ENCODE assay signal across 23 cellular contexts in genomic region chr7:47301078-47301477, GRCh38.
DNase-seq lines count a peak whose midpoint lies in the region; ATAC-seq and TF ChIP-seq lines count a peak whose summit lies in the region.
"Had no signal": no experiment of that assay in that cellular context is flagged by ENCODE, and none has a peak within 500 bp of the region (broad histone marks: within the 10 kb centered on the region; RNA-seq: fewer than 3 reads in every experiment).

No MANE protein-coding gene starts in this region.

- no peaks in the 10 kb centered on the region for H3K79me2 ChIP-seq in mammary epithelial cell (ENCODE audit: insufficient read depth, low read length)

- H3K4me2 ChIP-seq in mammary epithelial cell (ENCODE audit: insufficient read depth, low read depth, low read length), result no peak overlapping the region

- H4K20me1 ChIP-seq in mammary epithelial cell (ENCODE audit: insufficient read depth, low read length), result no peaks in the 10 kb centered on the region

- no peak overlapping the region for H3K4me3 ChIP-seq in left ventricle myocardium inferior
- H3K4me3 ChIP-seq in heart left ventricle, result no peak overlapping the region
- H3K4me3 ChIP-seq in mammary epithelial cell (replicated peaks in 1 of 3; ENCODE audit: insufficient read depth in 1 of 3, low read depth in 2 of 3, low read length in 3 of 3), result no peak overlapping the region
- no peak overlapping the region for H3K4me3 ChIP-seq in tibial nerve
- H3K4me3 ChIP-seq: esophagus squamous epithelium had no signal

- H3K4me1 ChIP-seq in left ventricle myocardium inferior (peaks cover 50% of the 10 kb centered on the region), heart left ventricle (peaks cover 0 to 33% (median 13%) of the 10 kb centered on the region in 12 donors), mammary epithelial cell (ENCODE audit: insufficient read depth, low read length) (peaks cover 4% of the 10 kb centered on the region), tibial nerve (peaks cover 0 to 98% (median 39%) of the 10 kb centered on the region in 4 donors)
- H3K4me1 ChIP-seq: BE2C, Caco-2 had no signal

- H3K36me3 ChIP-seq in left ventricle myocardium inferior (peaks cover 65% of the 10 kb centered on the region), heart left ventricle (peaks cover 0 to 81% (median 61%) of the 10 kb centered on the region in 9 donors), mammary epithelial cell (ENCODE audit: insufficient read depth, low read length) (no peaks in the 10 kb centered on the region), tibial nerve (peaks cover 0 to 73% (median 0%) of the 10 kb centered on the region in 3 donors)
- H3K36me3 ChIP-seq: BE2C had no signal

- intact Hi-C loops in left ventricle myocardium inferior (cut with micrococcal nuclease), result no loop called here
- intact Hi-C loops in heart left ventricle (cut with DNase I), result loop anchor here in 1 of 10 donors (1.0 kb wide), 1 partner anchor 14 kb away; no protein-coding TSS in a partner anchor
- intact Hi-C loops in mammary epithelial cell (cut with micrococcal nuclease), result loop anchor here (1.0 kb wide), 2 partner anchors 35 to 134 kb away; no protein-coding TSS in a partner anchor

- TF ChIP-seq CTCF in left ventricle myocardium inferior (IDR thresholded peaks at IDR 0.05; ENCODE audit: borderline replicate concordance), result no peak
- no peak for TF ChIP-seq CTCF in heart left ventricle (IDR thresholded peaks at IDR 0.05)
- TF ChIP-seq CTCF in mammary epithelial cell (conservative IDR thresholded peaks at IDR 0.05 in 1 of 2, IDR thresholded peaks at IDR 0.05 in 1 of 2; ENCODE audit: extremely low read depth in 1 of 2, insufficient read depth in 1 of 2, low read depth in 1 of 2, low read length in 2 of 2), result peak; percentile 5 to 36
- TF ChIP-seq CTCF in tibial nerve (IDR thresholded peaks at IDR 0.05), result no peak

- H3K27me3 ChIP-seq in left ventricle myocardium inferior (ENCODE audit: low read depth), result no peaks in the 10 kb centered on the region
- H3K27me3 ChIP-seq in heart left ventricle, result no peaks in the 10 kb centered on the region
- no peaks in the 10 kb centered on the region for H3K27me3 ChIP-seq in mammary epithelial cell (ENCODE audit: insufficient read depth, low read length)
- no peaks in the 10 kb centered on the region for H3K27me3 ChIP-seq in tibial nerve
- H3K27me3 ChIP-seq: BE2C, esophagus squamous epithelium had no signal

- TF ChIP-seq POLR2A in heart left ventricle (IDR thresholded peaks at IDR 0.05) (no peak), tibial nerve (IDR thresholded peaks at IDR 0.05) (no peak)

- H3K27ac ChIP-seq in left ventricle myocardium inferior (replicated peaks) (peak overlapping the region; percentile 76), heart left ventricle (peak overlapping the region in 1 of 12 donors; percentile 31), mammary epithelial cell (ENCODE audit: insufficient read depth, low read depth, low read length) (no peak overlapping the region), tibial nerve (peak overlapping the region; percentile 15 to 92 (median 60))
- H3K27ac ChIP-seq: esophagus squamous epithelium, VCaP had no signal

- in situ Hi-C loops in mammary epithelial cell (cut with MboI; ENCODE audit: low sequenced_read_pairs in 2 of 2), result no loop called here

- ATAC-seq in heart left ventricle (no peak), GM21528 (IDR thresholded peaks at IDR 0.05; ENCODE audit: low FRiP score, unreplicated experiment) (no peak)
- ATAC-seq: left lobe of liver, Panc1 had no signal

- TF ChIP-seq EP300 in tibial nerve (IDR thresholded peaks at IDR 0.05), result no peak

- no peak for DNase-seq in left ventricle myocardium inferior
- DNase-seq in heart left ventricle, result no peak
- no peak for DNase-seq in mammary epithelial cell
- peak; percentile 11 for DNase-seq in inferior parietal cortex (ENCODE audit: extremely low spot score)
- no peak for DNase-seq in tibial nerve (ENCODE audit: low spot score in 2 of 2)
- DNase-seq in NCI-H446 treated with DMSO at 0.1 percent for 48 hours (lab: John Stamatoyannopoulos, UW), result no peak
- no peak for DNase-seq in NCI-H187 treated with DMSO at 0.1 percent for 48 hours (lab: John Stamatoyannopoulos, UW)
- DNase-seq: activated CD4-positive, alpha-beta T cell treated with anti-CD3 and anti-CD28 coated beads, Interleukin-2, amount 50 U/mL, for 1 hour; activated CD8-positive, alpha-beta memory T cell treated with anti-CD3 and anti-CD28 coated beads, Interleukin-2, amount 50 U/mL, for 48 hours; activated effector memory CD4-positive, alpha-beta T cell treated with Interleukin-2 at 50 U/mL for 16 hours; BE2C; Caco-2; effector CD8-positive, alpha-beta T cell; esophagus squamous epithelium; KG1; NCI-H1694 treated with DMSO at 0.1 percent for 48 hours; NCI-H345; retina; T-helper 2 cell had no signal

- BruUV-seq in mammary epithelial cell (replicated peaks; lab: Mats Ljungman, UMichigan), result no TSS peak

- dilution Hi-C loops in mammary epithelial cell (cut with HindIII; ENCODE audit: low sequenced_read_pairs), result no loop called here

- CTCF ChIA-PET in mammary epithelial cell (lab: Charles Lee; ENCODE audit: low non-redundant PET), result interaction anchor here (0.6 to 1.2 kb wide), 3 partner anchors 25 to 135 kb away, joined by 3 to 4 read pairs (median 3); no protein-coding TSS in a partner anchor

- H3K9me3 ChIP-seq in left ventricle myocardium inferior (replicated peaks), result no peaks in the 10 kb centered on the region
- H3K9me3 ChIP-seq in heart left ventricle, result no peaks in the 10 kb centered on the region
- H3K9me3 ChIP-seq in mammary epithelial cell (replicated peaks; ENCODE audit: insufficient read depth, low read length), result no peaks in the 10 kb centered on the region
- H3K9me3 ChIP-seq in tibial nerve, result no peaks in the 10 kb centered on the region
- H3K9me3 ChIP-seq: BE2C, Caco-2, esophagus squamous epithelium had no signal

- H2AFZ ChIP-seq in mammary epithelial cell (ENCODE audit: low read depth, low read length), result no peak overlapping the region

- 84 to 88% (median 87%) methylated on average over 6 of the region's 6 CpGs for WGBS in heart left ventricle, 4 donors
- 65% methylated on average over 4 of the region's 6 CpGs for WGBS in mammary epithelial cell (ENCODE audit: low coverage, missing lambda C conversion rate)
- 46 to 47% methylated on average over 6 of the region's 6 CpGs for WGBS in tibial nerve, 2 donors

- H3K9ac ChIP-seq in mammary epithelial cell (ENCODE audit: insufficient read depth, low read length), result no peak overlapping the region

Comparison
In these comparisons a context has a peak if more than half of its experiments do, and no peak if none do; other contexts are left out.
1. CTCF ChIP-seq: peak in mammary epithelial cell (2 of 2); none in left ventricle myocardium inferior (single experiment), heart left ventricle (0 of 12) and tibial nerve (0 of 5).